In the genomic region with DNA sequence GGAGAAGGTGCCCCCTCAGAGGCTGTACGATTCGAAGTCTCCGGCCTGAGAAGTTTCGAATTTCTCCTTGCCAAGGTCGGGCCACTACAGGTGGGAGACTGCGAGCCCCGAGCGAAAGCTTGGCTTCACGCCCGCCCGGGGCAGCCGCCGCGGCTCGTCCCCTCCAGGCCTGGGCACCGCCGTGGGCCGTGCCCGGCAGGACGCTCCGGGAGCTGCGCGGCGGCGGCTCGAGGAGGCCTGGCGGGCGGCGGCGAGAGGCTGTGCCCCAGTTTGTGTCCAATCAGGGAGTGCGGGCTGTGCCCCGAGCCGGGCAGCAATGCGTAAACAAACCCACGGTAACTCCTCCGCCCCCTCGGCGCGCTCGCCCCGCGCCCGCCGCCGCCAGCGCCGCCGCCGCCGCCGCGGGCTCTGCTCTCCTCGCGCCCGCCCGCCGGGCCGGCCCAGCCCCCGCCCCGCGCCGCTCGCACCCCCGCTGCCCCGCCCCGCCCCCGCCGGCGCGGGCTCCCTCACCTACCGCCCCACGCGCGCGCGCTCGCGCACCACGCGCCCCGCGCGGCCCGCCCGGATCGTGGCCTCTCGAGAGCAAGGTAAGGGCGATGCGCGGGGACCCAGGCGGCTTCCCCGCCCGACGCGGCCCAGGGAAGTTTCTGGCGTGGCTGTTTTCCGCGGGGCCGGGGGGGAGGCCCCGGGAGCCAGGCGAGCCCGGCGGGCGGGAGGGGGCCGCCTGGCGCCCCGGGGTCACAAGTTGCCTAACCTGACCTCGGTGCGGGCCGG, we compare ENCODE assay signal across 8 cellular contexts.
DNase-seq lines count a peak whose midpoint lies in the region; ATAC-seq, FAIRE-seq and TF ChIP-seq lines count a peak whose summit lies in the region.

No MANE protein-coding gene starts in this region.

- no peak for TF ChIP-seq CTCF in 22Rv1 (IDR thresholded peaks at IDR 0.05)
- TF ChIP-seq CTCF in epithelial cell of esophagus (IDR thresholded peaks at IDR 0.05; ENCODE audit: insufficient read depth, low read depth, low read length, missing control alignments) = no peak

- DNase-seq in GM18507 (ENCODE audit: extremely low spot score, insufficient read length, low read depth) (peak; percentile 22), NCI-H69 (lab: John Stamatoyannopoulos, UW) (peak; percentile 73), epithelial cell of esophagus (ENCODE audit: low read depth) (peak; percentile 50), middle frontal gyrus (ENCODE audit: extremely low spot score, low spot score) (peak; percentile 69)
- DNase-seq in activated T-cell treated with anti-CD3 and anti-CD28 coated beads, Interleukin-2, amount 50 U/mL, for 1 hour = peak; percentile 87
- peak; percentile 44 to 64 for DNase-seq in stimulated activated CD8-positive, alpha-beta memory T cell treated with anti-CD3 and anti-CD28 coated beads, Interleukin-15, amount 100 ng/mL, for 4 hours (ENCODE audit: low read depth in 2 of 2)

- ATAC-seq in HG02973 (IDR thresholded peaks at IDR 0.05; ENCODE audit: unreplicated experiment) = peak; percentile 45

- H3K4me3 ChIP-seq in epithelial cell of esophagus (ENCODE audit: low read length) = peak overlapping the region; percentile 62

- FAIRE-seq in GM18507 (lab: Jason Lieb, UNC) = no peak

- peak overlapping the region; percentile 58 for H3K27ac ChIP-seq in 22Rv1

Comparison
In these comparisons a context has a peak if more than half of its experiments do, and no peak if none do; other contexts are left out.
1. Peak in every context shown above with its lines: DNase-seq, ATAC-seq, H3K4me3 ChIP-seq and H3K27ac ChIP-seq.
2. DNase-seq: peak in every context shown above with its lines; median percentile 87 in activated T-cell treated with anti-CD3 and anti-CD28 coated beads, Interleukin-2, amount 50 U/mL, for 1 hour; 73 in NCI-H69; 69 in middle frontal gyrus; 54 in stimulated activated CD8-positive, alpha-beta memory T cell treated with anti-CD3 and anti-CD28 coated beads, Interleukin-15, amount 100 ng/mL, for 4 hours; 50 in epithelial cell of esophagus; 22 in GM18507.